Comparison of ENCODE assay signal across 8 cellular contexts in genomic region chr13:96229356-96229755, GRCh38.
DNase-seq lines count a peak whose midpoint lies in the region; ATAC-seq, FAIRE-seq and TF ChIP-seq lines count a peak whose summit lies in the region.

No MANE protein-coding gene starts in this region.

- DNase-seq in A673 (ENCODE audit: low spot score): peak; percentile 54
- peak; percentile 11 for DNase-seq in KG1 (lab: John Stamatoyannopoulos, UW)
- DNase-seq in bronchial epithelial cell (ENCODE audit: low read depth): peak; percentile 48
- no peak for DNase-seq in retinal pigment epithelial cell (ENCODE audit: low read depth)
- DNase-seq in urothelium cell line (ENCODE audit: low spot score): no peak
- DNase-seq in epidermal melanocyte (ENCODE audit: insufficient read length, low spot score): no peak
- no peak for DNase-seq in NCI-H1436 (lab: John Stamatoyannopoulos, UW)

- no TSS peak for BruUV-seq in A673 (replicated peaks; lab: Mats Ljungman, UMichigan)

- TF ChIP-seq CTCF in A673 (conservative IDR thresholded peaks at IDR 0.05; ENCODE audit: low read depth, low read length) (peak; percentile 68), bronchial epithelial cell (IDR thresholded peaks at IDR 0.05; ENCODE audit: insufficient read depth, low read length, severe bottlenecking) (peak; percentile 62), retinal pigment epithelial cell (conservative IDR thresholded peaks at IDR 0.05; ENCODE audit: low read depth, low read length) (peak; percentile 59)

- no peaks in the 10 kb centered on the region for H3K9me3 ChIP-seq in A673 (ENCODE audit: low read depth, low read length, poor library complexity, severe bottlenecking)

- H3K27me3 ChIP-seq in A673 (replicated peaks; ENCODE audit: insufficient read depth, low read depth, low read length, poor library complexity): no peaks in the 10 kb centered on the region
- no peaks in the 10 kb centered on the region for H3K27me3 ChIP-seq in bronchial epithelial cell (ENCODE audit: control insufficient read depth, insufficient read depth, low read length)

- H3K4me3 ChIP-seq in A673 (ENCODE audit: low read depth, low read length, poor library complexity, severe bottlenecking) (no peak overlapping the region), bronchial epithelial cell (ENCODE audit: low read depth, low read length) (no peak overlapping the region), retinal pigment epithelial cell (ENCODE audit: low read length) (no peak overlapping the region)

- intact Hi-C loops in A673 (cut with micrococcal nuclease; ENCODE audit: unreplicated experiment): loop anchor here (1.0 to 10.0 kb wide), 2 partner anchors 209 to 605 kb away; no protein-coding TSS in a partner anchor

- POLR2A ChIA-PET in A673 (lab: Charles Lee; ENCODE audit: low non-redundant PET): no interaction called here

- no peaks in the 10 kb centered on the region for H3K36me3 ChIP-seq in A673 (ENCODE audit: insufficient read depth, low read length, poor library complexity, severe bottlenecking)
- no peaks in the 10 kb centered on the region for H3K36me3 ChIP-seq in bronchial epithelial cell (ENCODE audit: control insufficient read depth, insufficient read depth, low read length)

- H3K27ac ChIP-seq in A673 (ENCODE audit: low read depth, low read length, poor library complexity, severe bottlenecking): no peak overlapping the region

- no peaks in the 10 kb centered on the region for H3K4me1 ChIP-seq in A673 (ENCODE audit: insufficient read depth, low read length, poor library complexity, severe bottlenecking)

- CTCF ChIA-PET in A673 (lab: Charles Lee): interaction anchor here (0.6 to 1.0 kb wide), 4 partner anchors 47 to 605 kb away, joined by 3 to 10 read pairs (median 4); no protein-coding TSS in a partner anchor

- FAIRE-seq in bronchial epithelial cell (lab: Jason Lieb, UNC): no peak
- FAIRE-seq in urothelium cell line (lab: Jason Lieb, UNC): no peak

- peak; percentile 87 for ATAC-seq in GM19395 (IDR thresholded peaks at IDR 0.05; ENCODE audit: unreplicated experiment)

Comparison
In these comparisons a context has a peak if more than half of its experiments do, and no peak if none do; other contexts are left out.
1. DNase-seq: peak in A673 (single experiment), KG1 (single experiment) and bronchial epithelial cell (single experiment); none in retinal pigment epithelial cell (single experiment), urothelium cell line (single experiment), epidermal melanocyte (single experiment) and NCI-H1436 (single experiment).
2. Peak in every context shown above with its lines, with median percentiles within 50 percentile points of each other: CTCF ChIP-seq.